Comparison of ENCODE assay signal across 7 cellular contexts in genomic region chr14:69693145-69693544, GRCh38.
A peak's percentile ranks its signal among the peaks of the same experiment; 100 is the strongest.
DNase-seq lines count a peak whose midpoint lies in the region; ATAC-seq lines count a peak whose summit lies in the region.

No MANE protein-coding gene starts in this region.

- H3K4me3 Mint-ChIP-seq in T-helper 17 cell (no peak overlapping the region), immature natural killer cell (no peak overlapping the region)

- H3K9me3 Mint-ChIP-seq in immature natural killer cell, result no peaks in the 10 kb centered on the region

- ATAC-seq in GM19467 (IDR thresholded peaks at IDR 0.05; ENCODE audit: unreplicated experiment), result peak; percentile 53
- peak; percentile 51 for ATAC-seq in HG03354 (IDR thresholded peaks at IDR 0.05; ENCODE audit: poor library complexity, severe bottlenecking, unreplicated experiment)
- ATAC-seq in T-helper 17 cell, result peak; percentile 27

- peak overlapping the region; percentile 53 for H3K27ac Mint-ChIP-seq in T-helper 17 cell
- peak overlapping the region in 2 of 6 donors; percentile 30 to 66 for H3K27ac Mint-ChIP-seq in immature natural killer cell

- H3K4me1 Mint-ChIP-seq in T-helper 17 cell (peaks cover 68% of the 10 kb centered on the region), immature natural killer cell (peaks cover 85 to 93% of the 10 kb centered on the region in 2 donors)

- H3K36me3 Mint-ChIP-seq in T-helper 17 cell (ENCODE audit: low read depth) (peaks cover 5% of the 10 kb centered on the region), immature natural killer cell (peaks cover 0 to 10% (median 5%) of the 10 kb centered on the region in 3 donors)

- DNase-seq in T-helper 17 cell, result no peak
- peak; percentile 62 to 73 for DNase-seq in lung microvascular endothelial cell (ENCODE audit: low read depth in 2 of 2)
- no peak for DNase-seq in immature natural killer cell
- no peak for DNase-seq in GM19240 (ENCODE audit: insufficient read length, low spot score)
- DNase-seq in activated CD4-positive, alpha-beta T cell treated with anti-CD3 and anti-CD28 coated beads for 1 hour, result no peak

- H3K9me3 ChIP-seq in T-helper 17 cell (ENCODE audit: control insufficient read depth, low read length, poor library complexity, severe bottlenecking), result no peaks in the 10 kb centered on the region

- H3K27me3 Mint-ChIP-seq in T-helper 17 cell, result no peaks in the 10 kb centered on the region
- peaks cover 0 to 4% (median 3%) of the 10 kb centered on the region in 3 donors for H3K27me3 Mint-ChIP-seq in immature natural killer cell (ENCODE audit: low read depth in 3 of 3)

Comparison
In these comparisons a context has a peak if more than half of its experiments do, and no peak if none do; other contexts are left out.
1. DNase-seq: peak in lung microvascular endothelial cell (2 of 2); none in T-helper 17 cell (0 of 3), immature natural killer cell (0 of 3), GM19240 (single experiment) and activated CD4-positive, alpha-beta T cell treated with anti-CD3 and anti-CD28 coated beads for 1 hour (single experiment).
2. Peak in every context shown above with its lines, with median percentiles within 50 percentile points of each other: ATAC-seq.